ENCODE assay signal across 2 cellular contexts in genomic region chr20:32581839-32582658, GRCh38.
TF ChIP-seq lines count a peak whose summit lies in the region.

No MANE protein-coding gene starts in this region.

TF ChIP-seq in IMR-90, 13 proteins besides CTCF, POLR2A, EP300 and RAD21:
- TF ChIP-seq RCOR1 (IDR thresholded peaks at IDR 0.05; ENCODE audit: insufficient replicate concordance, low read length) = no peak
- TF ChIP-seq ELK1 (IDR thresholded peaks at IDR 0.05; ENCODE audit: borderline replicate concordance, low read depth, low read length) = no peak
- no peak for TF ChIP-seq MAFK (IDR thresholded peaks at IDR 0.05; ENCODE audit: low read depth, low read length)
- TF ChIP-seq BHLHE40 (IDR thresholded peaks at IDR 0.05; ENCODE audit: low read depth, low read length) = no peak
- no peak for TF ChIP-seq CHD1 (IDR thresholded peaks at IDR 0.05; ENCODE audit: low read depth, low read length)
- TF ChIP-seq MAZ (IDR thresholded peaks at IDR 0.05; ENCODE audit: borderline replicate concordance, low read depth, low read length) = no peak
- no peak for TF ChIP-seq FOS (IDR thresholded peaks at IDR 0.05; ENCODE audit: low read depth, low read length)
- TF ChIP-seq CEBPB (IDR thresholded peaks at IDR 0.05; ENCODE audit: low read depth, low read length) = no peak
- no peak for TF ChIP-seq NFE2L2 (IDR thresholded peaks at IDR 0.05; ENCODE audit: low read depth, low read length)
- TF ChIP-seq RFX5 (IDR thresholded peaks at IDR 0.05; ENCODE audit: low read depth, low read length) = no peak
- no peak for TF ChIP-seq MXI1 (IDR thresholded peaks at IDR 0.05; ENCODE audit: borderline replicate concordance, low read depth, low read length)
- TF ChIP-seq, protein P1, sequence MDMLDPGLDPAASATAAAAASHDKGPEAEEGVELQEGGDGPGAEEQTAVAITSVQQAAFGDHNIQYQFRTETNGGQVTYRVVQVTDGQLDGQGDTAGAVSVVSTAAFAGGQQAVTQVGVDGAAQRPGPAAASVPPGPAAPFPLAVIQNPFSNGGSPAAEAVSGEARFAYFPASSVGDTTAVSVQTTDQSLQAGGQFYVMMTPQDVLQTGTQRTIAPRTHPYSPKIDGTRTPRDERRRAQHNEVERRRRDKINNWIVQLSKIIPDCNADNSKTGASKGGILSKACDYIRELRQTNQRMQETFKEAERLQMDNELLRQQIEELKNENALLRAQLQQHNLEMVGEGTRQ (IDR thresholded peaks at IDR 0.05; ENCODE audit: low read depth, low read length) = no peak
- TF ChIP-seq SMC3 (IDR thresholded peaks at IDR 0.05; ENCODE audit: low read depth, low read length) = no peak

TF ChIP-seq in K562, 482 proteins besides CTCF, POLR2A, EP300 and RAD21:
- TF ChIP-seq NFIX (CRISPR knock-in tag; IDR thresholded peaks at IDR 0.05; ENCODE audit: low read depth) = no peak
- TF ChIP-seq ZNF124 (CRISPR knock-in tag; IDR thresholded peaks at IDR 0.05) = no peak
- 0 out of 2 replicates have a peak, but pooled peaks have one; percentile 15 for TF ChIP-seq NR3C1 (CRISPR knock-in tag; IDR thresholded peaks at IDR 0.05)
- no peak for TF ChIP-seq RHOXF2B (CRISPR knock-in tag; conservative IDR thresholded peaks at IDR 0.05)
- TF ChIP-seq ARNT (IDR thresholded peaks at IDR 0.05) = no peak
- TF ChIP-seq CBX8 (IDR thresholded peaks at IDR 0.05; ENCODE audit: borderline replicate concordance, extremely low read depth, low read depth, low read length, poor library complexity, severe bottlenecking) = no peak
- TF ChIP-seq ZNF133 (CRISPR knock-in tag; IDR thresholded peaks at IDR 0.05) = no peak
- no peak for TF ChIP-seq NR1H2 (CRISPR knock-in tag; IDR thresholded peaks at IDR 0.05)
- TF ChIP-seq ZNF707 (CRISPR knock-in tag; conservative IDR thresholded peaks at IDR 0.05) = no peak
- TF ChIP-seq, protein P2, sequence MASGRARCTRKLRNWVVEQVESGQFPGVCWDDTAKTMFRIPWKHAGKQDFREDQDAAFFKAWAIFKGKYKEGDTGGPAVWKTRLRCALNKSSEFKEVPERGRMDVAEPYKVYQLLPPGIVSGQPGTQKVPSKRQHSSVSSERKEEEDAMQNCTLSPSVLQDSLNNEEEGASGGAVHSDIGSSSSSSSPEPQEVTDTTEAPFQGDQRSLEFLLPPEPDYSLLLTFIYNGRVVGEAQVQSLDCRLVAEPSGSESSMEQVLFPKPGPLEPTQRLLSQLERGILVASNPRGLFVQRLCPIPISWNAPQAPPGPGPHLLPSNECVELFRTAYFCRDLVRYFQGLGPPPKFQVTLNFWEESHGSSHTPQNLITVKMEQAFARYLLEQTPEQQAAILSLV (tag; IDR thresholded peaks at IDR 0.05) = no peak
- peak; percentile 35 for TF ChIP-seq KDM5B (IDR thresholded peaks at IDR 0.05; ENCODE audit: insufficient replicate concordance, low read depth, low read length)
- no peak for TF ChIP-seq TGIF2 (CRISPR knock-in tag; IDR thresholded peaks at IDR 0.05)
- no peak for TF ChIP-seq ZNF740 (CRISPR knock-in tag; IDR thresholded peaks at IDR 0.05)
- TF ChIP-seq ZNF740 (tag; IDR thresholded peaks at IDR 0.05) = no peak
- peak; percentile 58 for TF ChIP-seq POLR2G (IDR thresholded peaks at IDR 0.05; ENCODE audit: low read depth, low read length)
- no peak for TF ChIP-seq CTBP1 (IDR thresholded peaks at IDR 0.05; ENCODE audit: borderline replicate concordance)
- TF ChIP-seq ZNF121 (CRISPR knock-in tag; conservative IDR thresholded peaks at IDR 0.05) = no peak
- TF ChIP-seq, protein P3, sequence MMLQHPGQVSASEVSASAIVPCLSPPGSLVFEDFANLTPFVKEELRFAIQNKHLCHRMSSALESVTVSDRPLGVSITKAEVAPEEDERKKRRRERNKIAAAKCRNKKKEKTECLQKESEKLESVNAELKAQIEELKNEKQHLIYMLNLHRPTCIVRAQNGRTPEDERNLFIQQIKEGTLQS (IDR thresholded peaks at IDR 0.05) = no peak
- TF ChIP-seq, protein P3 (CRISPR knock-in tag; conservative IDR thresholded peaks at IDR 0.05) = no peak
- TF ChIP-seq ZZZ3 (IDR thresholded peaks at IDR 0.05) = no peak
- TF ChIP-seq SP1 (CRISPR knock-in tag; IDR thresholded peaks at IDR 0.05) = peak; percentile 32; the same call in 1 of the 2 replicates
- no peak for TF ChIP-seq ZNF23 (CRISPR knock-in tag; IDR thresholded peaks at IDR 0.05)
- no peak for TF ChIP-seq NFIC (IDR thresholded peaks at IDR 0.05)
- no peak for TF ChIP-seq SREBF1 (IDR thresholded peaks at IDR 0.05; ENCODE audit: borderline replicate concordance, low read depth, low read length)
- no peak for TF ChIP-seq ZBTB12 (CRISPR knock-in tag; IDR thresholded peaks at IDR 0.05)
- no peak for TF ChIP-seq FOXP4 (CRISPR knock-in tag; IDR thresholded peaks at IDR 0.05; ENCODE audit: borderline replicate concordance)
- no peak for TF ChIP-seq CBX2 (IDR thresholded peaks at IDR 0.05; ENCODE audit: insufficient read depth, low read length, poor library complexity, severe bottlenecking)
- no peak for TF ChIP-seq ZKSCAN8 (CRISPR knock-in tag; IDR thresholded peaks at IDR 0.05)
- no peak for TF ChIP-seq ELK1 (CRISPR knock-in tag; IDR thresholded peaks at IDR 0.05)
